In genomic region chr4:128162434-128162833, GRCh38 we compare ENCODE assay signal across 23 cellular contexts.
DNase-seq lines count a peak whose midpoint lies in the region; FAIRE-seq and TF ChIP-seq lines count a peak whose summit lies in the region.
"Had no signal": no experiment of that assay in that cellular context is flagged by ENCODE, and none has a peak within 500 bp of the region (broad histone marks: within the 10 kb centered on the region; RNA-seq: fewer than 3 reads in every experiment).

No MANE protein-coding gene starts in this region.

- H3K36me3 Mint-ChIP-seq in astrocyte (ENCODE audit: low read depth, unreplicated experiment) = no peaks in the 10 kb centered on the region

- no peaks in the 10 kb centered on the region for H4K20me1 ChIP-seq in astrocyte (ENCODE audit: insufficient read depth, low read length)
- H4K20me1 ChIP-seq: BLaER1 treated with 17β-estradiol and CSF1 and Interleukin-3, amounts not matched to agents 10 nM and 100 nM had no signal

- no peaks in the 10 kb centered on the region for H3K79me2 ChIP-seq in astrocyte (ENCODE audit: insufficient read depth, low read length)

- no peak for FAIRE-seq in astrocyte (lab: Jason Lieb, UNC)
- FAIRE-seq: keratinocyte had no signal

- no peaks in the 10 kb centered on the region for H3K9me3 Mint-ChIP-seq in astrocyte (ENCODE audit: unreplicated experiment)
- H3K9me3 Mint-ChIP-seq: activated CD4-positive, alpha-beta memory T cell treated with anti-CD3 and anti-CD28 coated beads, Interleukin-2, amount 10 ng/mL, durations not matched to agents 7 days and 5 days; activated naive CD4-positive, alpha-beta T cell treated with anti-CD3 and anti-CD28 coated beads for 36 hours had no signal

- H3K27me3 Mint-ChIP-seq in astrocyte (ENCODE audit: low read depth, unreplicated experiment) = no peaks in the 10 kb centered on the region
- H3K27me3 Mint-ChIP-seq: activated CD4-positive, alpha-beta memory T cell treated with anti-CD3 and anti-CD28 coated beads, Interleukin-2, amount 10 ng/mL, durations not matched to agents 7 days and 5 days; brain; stimulated activated memory B cell treated with anti-CD40 and anti-IgM and Interleukin-4, amounts not matched to agents 10 μg/mL and 1 μg/mL and 100 μg/mL, for 72 hours had no signal

- H3K9me3 ChIP-seq in astrocyte (ENCODE audit: insufficient read depth, low read depth, low read length) (no peaks in the 10 kb centered on the region), skeletal muscle satellite cell (replicated peaks; ENCODE audit: low read length) (no peaks in the 10 kb centered on the region)
- H3K9me3 ChIP-seq: esophagus squamous epithelium, tibial artery had no signal

- peak overlapping the region; percentile 57 for H3K4me2 ChIP-seq in astrocyte (ENCODE audit: low read length)
- H3K4me2 ChIP-seq in skeletal muscle satellite cell (ENCODE audit: low read length) = no peak overlapping the region
- H3K4me2 ChIP-seq: BLaER1 treated with 17β-estradiol and CSF1 and Interleukin-3, amounts not matched to agents 10 nM and 100 nM had no signal

- peak overlapping the region; percentile 63 for H3K27ac ChIP-seq in astrocyte (ENCODE audit: low read depth, low read length)
- H3K27ac ChIP-seq: BLaER1 treated with 17β-estradiol and CSF1 and Interleukin-3, amounts not matched to agents 10 nM and 100 nM; esophagus squamous epithelium; tibial artery had no signal

- H3K9ac ChIP-seq in astrocyte (ENCODE audit: low read length) (no peak overlapping the region), skeletal muscle satellite cell (ENCODE audit: low read depth, low read length) (peak overlapping the region; percentile 25)
- H3K9ac ChIP-seq: BLaER1 treated with 17β-estradiol and CSF1 and Interleukin-3, amounts not matched to agents 10 nM and 100 nM had no signal

- H3K4me1 ChIP-seq in astrocyte (ENCODE audit: insufficient read depth, low read length) = peaks cover 15% of the 10 kb centered on the region
- H3K4me1 ChIP-seq in skeletal muscle satellite cell (ENCODE audit: control insufficient read depth, insufficient read depth, low read length) = peaks cover 26% of the 10 kb centered on the region
- H3K4me1 ChIP-seq: BLaER1 treated with 17β-estradiol and CSF1 and Interleukin-3, amounts not matched to agents 10 nM and 100 nM had no signal

- no peak for TF ChIP-seq CTCF in astrocyte (IDR thresholded peaks at IDR 0.05; ENCODE audit: insufficient read depth, low read depth, low read length)
- no peak for TF ChIP-seq CTCF in fibroblast of pulmonary artery (IDR thresholded peaks at IDR 0.05; ENCODE audit: low read length, missing control alignments)

- no peak overlapping the region for H3K4me3 ChIP-seq in astrocyte (ENCODE audit: insufficient read depth, low read depth, low read length)
- no peak overlapping the region for H3K4me3 ChIP-seq in fibroblast of pulmonary artery (replicated peaks; ENCODE audit: low read depth, low read length)
- no peak overlapping the region for H3K4me3 ChIP-seq in skeletal muscle satellite cell (ENCODE audit: low read length)
- H3K4me3 ChIP-seq: BLaER1 treated with 17β-estradiol and CSF1 and Interleukin-3, amounts not matched to agents 10 nM and 100 nM; esophagus squamous epithelium; tibial artery had no signal

- no peak overlapping the region for H3K4me3 Mint-ChIP-seq in astrocyte (ENCODE audit: unreplicated experiment)
- H3K4me3 Mint-ChIP-seq: activated CD4-positive, alpha-beta memory T cell treated with anti-CD3 and anti-CD28 coated beads, Interleukin-2, amount 10 ng/mL, durations not matched to agents 7 days and 5 days; activated naive CD4-positive, alpha-beta T cell treated with anti-CD3 and anti-CD28 coated beads for 36 hours; brain; nephron; stimulated activated memory B cell treated with anti-CD40 and anti-IgM and Interleukin-4, amounts not matched to agents 10 μg/mL and 1 μg/mL and 100 μg/mL, for 72 hours; WTC11 had no signal

- no peaks in the 10 kb centered on the region for H3K36me3 ChIP-seq in astrocyte (ENCODE audit: insufficient read depth, low read length)
- H3K36me3 ChIP-seq in skeletal muscle satellite cell (ENCODE audit: insufficient read depth, low read length) = no peaks in the 10 kb centered on the region
- H3K36me3 ChIP-seq: esophagus squamous epithelium, tibial artery had no signal

- peak overlapping the region; percentile 48 for H3K27ac Mint-ChIP-seq in astrocyte (ENCODE audit: unreplicated experiment)
- H3K27ac Mint-ChIP-seq: activated CD4-positive, alpha-beta memory T cell treated with anti-CD3 and anti-CD28 coated beads, Interleukin-2, amount 10 ng/mL, durations not matched to agents 7 days and 5 days; activated naive CD4-positive, alpha-beta T cell treated with anti-CD3 and anti-CD28 coated beads for 36 hours; brain; nephron; stimulated activated memory B cell treated with anti-CD40 and anti-IgM and Interleukin-4, amounts not matched to agents 10 μg/mL and 1 μg/mL and 100 μg/mL, for 72 hours had no signal

- peaks cover 14% of the 10 kb centered on the region for H3K4me1 Mint-ChIP-seq in astrocyte (ENCODE audit: low read depth, unreplicated experiment)
- H3K4me1 Mint-ChIP-seq: activated CD4-positive, alpha-beta memory T cell treated with anti-CD3 and anti-CD28 coated beads, Interleukin-2, amount 10 ng/mL, durations not matched to agents 7 days and 5 days; brain; nephron; stimulated activated memory B cell treated with anti-CD40 and anti-IgM and Interleukin-4, amounts not matched to agents 10 μg/mL and 1 μg/mL and 100 μg/mL, for 72 hours had no signal

- H3K27me3 ChIP-seq in astrocyte (ENCODE audit: insufficient read depth, low read length) = no peaks in the 10 kb centered on the region
- H3K27me3 ChIP-seq in skeletal muscle satellite cell (ENCODE audit: control insufficient read depth, insufficient read depth, low read length) = no peaks in the 10 kb centered on the region
- H3K27me3 ChIP-seq: BLaER1 treated with 17β-estradiol and CSF1 and Interleukin-3, amounts not matched to agents 10 nM and 100 nM; esophagus squamous epithelium; tibial artery had no signal

- DNase-seq in DMS53 (lab: John Stamatoyannopoulos, UW) = peak; percentile 6
- no peak for DNase-seq in DMS53 treated with DMSO at 0.1 percent for 48 hours (lab: John Stamatoyannopoulos, UW; ENCODE audit: unreplicated experiment)
- DNase-seq in astrocyte (ENCODE audit: low read depth) = peak; percentile 32
- DNase-seq in fibroblast of pulmonary artery (ENCODE audit: low read depth) = peak; percentile 21
- DNase-seq in midbrain (lab: John Stamatoyannopoulos, UW) = no peak
- DNase-seq in T1000 (lab: John Stamatoyannopoulos, UW) = no peak
- DNase-seq in activated CD4-positive, alpha-beta T cell treated with anti-CD3 and anti-CD28 coated beads for 4 hours = no peak
- DNase-seq: activated CD4-positive, alpha-beta memory T cell treated with anti-CD3 and anti-CD28 coated beads, Interleukin-2, amount 10 ng/mL, durations not matched to agents 7 days and 5 days; activated naive CD4-positive, alpha-beta T cell treated with anti-CD3 and anti-CD28 coated beads for 36 hours; activated T-cell treated with anti-CD3 and anti-CD28 coated beads, Interleukin-2, amount 50 U/mL, for 1 hour; esophagus squamous epithelium; mammary epithelial cell; NCI-H1930; NCI-H446; stimulated activated CD4-positive, alpha-beta T cell treated with anti-CD3 and anti-CD28 coated beads, Interleukin-15, amount 100 ng/mL, for 24 hours; tibial artery had no signal

- H2AFZ ChIP-seq in astrocyte (ENCODE audit: low read depth, low read length) = no peak overlapping the region

Comparison
In these comparisons a context has a peak if more than half of its experiments do, and no peak if none do; other contexts are left out.
1. DNase-seq: peak in DMS53 (single experiment), astrocyte (single experiment) and fibroblast of pulmonary artery (single experiment); none in DMS53 treated with DMSO at 0.1 percent for 48 hours (single experiment), midbrain (single experiment), T1000 (single experiment) and activated CD4-positive, alpha-beta T cell treated with anti-CD3 and anti-CD28 coated beads for 4 hours (0 of 2).